Comparison of ENCODE assay signal across 8 cellular contexts in the genomic region with DNA sequence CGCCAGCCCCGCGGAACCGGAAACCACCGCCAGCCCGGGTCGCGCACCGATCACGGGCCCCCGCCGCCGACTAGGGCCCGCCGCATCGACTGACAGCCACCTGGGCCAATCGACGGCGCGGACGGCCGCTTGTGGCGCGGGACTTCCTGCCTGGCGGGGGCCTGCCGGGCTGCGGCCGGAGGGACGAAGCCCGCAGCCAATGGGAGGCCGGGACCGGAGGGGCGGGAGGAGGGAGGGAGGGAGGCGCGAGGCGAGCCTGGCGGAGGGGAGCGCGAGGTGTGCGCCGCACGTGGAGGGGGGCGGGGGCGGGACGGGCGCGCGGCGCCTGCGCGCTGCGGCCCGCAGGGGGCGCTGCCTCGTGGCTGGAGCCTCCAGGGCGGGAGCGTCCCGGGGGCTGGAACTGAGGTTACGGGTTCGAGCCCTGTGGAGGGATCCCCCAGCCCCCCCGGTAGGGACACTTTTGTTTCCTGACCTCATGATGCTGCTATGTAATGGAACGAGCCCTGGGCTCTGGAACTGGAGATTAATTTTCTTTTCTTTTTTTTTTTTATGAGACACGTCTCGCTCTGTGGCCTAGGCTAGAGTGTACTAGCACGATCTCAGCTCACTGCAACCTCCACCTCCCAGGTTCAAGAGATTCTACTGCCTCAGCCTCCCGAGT. TPM values are rescaled to one million over a fixed set of nuclear protein-coding genes. Genes with fewer than 3 reads are reported as not detected.
DNase-seq lines count a peak whose midpoint lies in the region; ATAC-seq, FAIRE-seq and TF ChIP-seq lines count a peak whose summit lies in the region.

A gene with protein sequence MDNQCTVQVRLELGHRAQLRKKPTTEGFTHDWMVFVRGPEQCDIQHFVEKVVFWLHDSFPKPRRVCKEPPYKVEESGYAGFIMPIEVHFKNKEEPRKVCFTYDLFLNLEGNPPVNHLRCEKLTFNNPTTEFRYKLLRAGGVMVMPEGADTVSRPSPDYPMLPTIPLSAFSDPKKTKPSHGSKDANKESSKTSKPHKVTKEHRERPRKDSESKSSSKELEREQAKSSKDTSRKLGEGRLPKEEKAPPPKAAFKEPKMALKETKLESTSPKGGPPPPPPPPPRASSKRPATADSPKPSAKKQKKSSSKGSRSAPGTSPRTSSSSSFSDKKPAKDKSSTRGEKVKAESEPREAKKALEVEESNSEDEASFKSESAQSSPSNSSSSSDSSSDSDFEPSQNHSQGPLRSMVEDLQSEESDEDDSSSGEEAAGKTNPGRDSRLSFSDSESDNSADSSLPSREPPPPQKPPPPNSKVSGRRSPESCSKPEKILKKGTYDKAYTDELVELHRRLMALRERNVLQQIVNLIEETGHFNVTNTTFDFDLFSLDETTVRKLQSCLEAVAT (minus strand): TSS at position 45 of the 661 bp plus-strand sequence. CDS start 191 bp downstream, outside the sequence.

- TF ChIP-seq POLR2A in GM10847 (IDR thresholded peaks at IDR 0.05; ENCODE audit: extremely low read depth, insufficient read length), result peak; percentile 27

- peaks cover 44% of the 10 kb centered on the region for H3K79me2 ChIP-seq in SU-DHL-6 (ENCODE audit: insufficient read depth, low read length)

- H3K4me3 ChIP-seq in SU-DHL-6 (ENCODE audit: insufficient read depth, low read length, poor library complexity, severe bottlenecking) (peak within 1 kb of the TSS; percentile 75), pancreas (peak within 1 kb of the TSS; percentile 71 to 89 (median 78)), tibial artery (peak within 1 kb of the TSS; percentile 80 to 91)

- H3K4me1 Mint-ChIP-seq in activated naive CD8-positive, alpha-beta T cell treated with anti-CD3 and anti-CD28 coated beads, Interleukin-2, amount 10 ng/mL, durations not matched to agents 7 days and 5 days, result peaks cover 23% of the 10 kb centered on the region

- peaks cover 7% of the 10 kb centered on the region for H3K27me3 Mint-ChIP-seq in activated naive CD8-positive, alpha-beta T cell treated with anti-CD3 and anti-CD28 coated beads, Interleukin-2, amount 10 ng/mL, durations not matched to agents 7 days and 5 days

- ATAC-seq in HG02610 (IDR thresholded peaks at IDR 0.05; ENCODE audit: unreplicated experiment) (peak; percentile 90), Right ventricle myocardium inferior (peak; percentile 98), pancreas (peak; percentile 98 to 99 (median 98))
- ATAC-seq in activated naive CD8-positive, alpha-beta T cell treated with anti-CD3 and anti-CD28 coated beads, Interleukin-2, amount 10 ng/mL, durations not matched to agents 7 days and 5 days (ENCODE audit: low read depth), result peak; percentile 97

- H3K36me3 Mint-ChIP-seq in activated naive CD8-positive, alpha-beta T cell treated with anti-CD3 and anti-CD28 coated beads, Interleukin-2, amount 10 ng/mL, durations not matched to agents 7 days and 5 days, result peaks cover 10% of the 10 kb centered on the region

- POLR2A ChIA-PET in activated naive CD8-positive, alpha-beta T cell treated with anti-CD3 and anti-CD28 coated beads, Interleukin-2, amount 10 ng/mL, durations not matched to agents 7 days and 5 days (lab: Charles Lee), result interaction anchor here (0.7 kb wide), 1 partner anchor 27 kb away, joined by 4 read pairs; no protein-coding TSS in a partner anchor

- H3K4me2 ChIP-seq in SU-DHL-6 (ENCODE audit: low read depth, low read length, poor library complexity, severe bottlenecking), result peak within 1 kb of the TSS; percentile 68

- H4K20me1 ChIP-seq in SU-DHL-6 (ENCODE audit: low read depth, low read length), result no peaks in the 10 kb centered on the region

- H3F3A ChIP-seq in SU-DHL-6 (ENCODE audit: insufficient read depth), result 0 out of 2 replicates have a peak, but pooled peaks cover 2% of the 10 kb centered on the region

- intact Hi-C loops in Right ventricle myocardium inferior (cut with DNase I) (loop anchor here (1.0 kb wide), 1 partner anchor 62 kb away; no protein-coding TSS in a partner anchor), pancreas (cut with DNase I) (no loop called here), tibial artery (cut with DNase I; ENCODE audit: low total_unique reads) (loop anchor here (5.0 kb wide), 1 partner anchor 63 kb away; no protein-coding TSS in a partner anchor)

- peak within 1 kb of the TSS; percentile 93 for H3K27ac Mint-ChIP-seq in activated naive CD8-positive, alpha-beta T cell treated with anti-CD3 and anti-CD28 coated beads, Interleukin-2, amount 10 ng/mL, durations not matched to agents 7 days and 5 days

- peak within 1 kb of the TSS; percentile 98 for H3K4me3 Mint-ChIP-seq in activated naive CD8-positive, alpha-beta T cell treated with anti-CD3 and anti-CD28 coated beads, Interleukin-2, amount 10 ng/mL, durations not matched to agents 7 days and 5 days

- WGBS in pancreas, 2 donors, result 4 to 5% methylated on average over 52 to 66 of the region's 66 CpGs

- no peak for FAIRE-seq in pancreas (lab: Jason Lieb, UNC)

- H3K9me3 Mint-ChIP-seq in activated naive CD8-positive, alpha-beta T cell treated with anti-CD3 and anti-CD28 coated beads, Interleukin-2, amount 10 ng/mL, durations not matched to agents 7 days and 5 days, result peaks cover 4% of the 10 kb centered on the region

- peak within 1 kb of the TSS; percentile 99 for H3K9ac ChIP-seq in SU-DHL-6 (ENCODE audit: low read length)

- H3K27me3 ChIP-seq in SU-DHL-6 (ENCODE audit: low read length) (no peaks in the 10 kb centered on the region), pancreas (no peaks in the 10 kb centered on the region), tibial artery (no peaks in the 10 kb centered on the region)

- H2AFZ ChIP-seq in SU-DHL-6 (ENCODE audit: low read depth, low read length, severe bottlenecking), result peak within 1 kb of the TSS; percentile 53

- H3K4me1 ChIP-seq in pancreas (peaks cover 2 to 14% (median 4%) of the 10 kb centered on the region in 3 donors), tibial artery (peaks cover 5 to 48% (median 41%) of the 10 kb centered on the region in 4 donors)

- H3K27ac ChIP-seq in SU-DHL-6 (ENCODE audit: low read depth, low read length) (peak within 1 kb of the TSS; percentile 57), pancreas (peak within 1 kb of the TSS; percentile 38 to 57 (median 46)), tibial artery (peak within 1 kb of the TSS; percentile 79 to 82)

- no peaks in the 10 kb centered on the region for H3K9me2 ChIP-seq in SU-DHL-6 (replicated peaks; ENCODE audit: insufficient read depth, low read length)

- H3K36me3 ChIP-seq in SU-DHL-6 (ENCODE audit: low read length) (no peaks in the 10 kb centered on the region), pancreas (no peaks in the 10 kb centered on the region), tibial artery (no peaks in the 10 kb centered on the region)

- TF ChIP-seq CTCF in SU-DHL-6 (IDR thresholded peaks at IDR 0.05; ENCODE audit: insufficient read depth, low read length, poor library complexity, severe bottlenecking) (no peak), pancreas (IDR thresholded peaks at IDR 0.05) (peak; percentile 59 to 78 (median 66)), tibial artery (IDR thresholded peaks at IDR 0.05) (peak; percentile 51 to 80)

- DNase-seq in NCI-H1105 treated with DMSO at 0.1 percent for 48 hours (lab: John Stamatoyannopoulos, UW) (peak; percentile 88), Right ventricle myocardium inferior (ENCODE audit: missing footprints) (peak; percentile 98), pancreas (peak; percentile 96 to 99 (median 98)), tibial artery (peak; percentile 93 to 99)
- DNase-seq in activated naive CD8-positive, alpha-beta T cell treated with anti-CD3 and anti-CD28 coated beads, Interleukin-2, amount 10 ng/mL, durations not matched to agents 7 days and 5 days, result peak; percentile 97

- no peaks in the 10 kb centered on the region for H3K9me3 ChIP-seq in SU-DHL-6 (ENCODE audit: insufficient read depth, low read length)
- H3K9me3 ChIP-seq in pancreas, result no peaks in the 10 kb centered on the region
- no peaks in the 10 kb centered on the region for H3K9me3 ChIP-seq in tibial artery

RNA-seq across cellular contexts. Expression of the gene that starts here (rescaled TPM):
- 10 to 100 TPM; 37.8 to 42.1 TPM for total RNA-seq in activated naive CD8-positive, alpha-beta T cell treated with anti-CD3 and anti-CD28 coated beads, Interleukin-2, amount 10 ng/mL, durations not matched to agents 7 days and 5 days
- total RNA-seq in Right ventricle myocardium inferior, result 40.1 TPM
- total RNA-seq in pancreas, result 10 to 100 TPM; 21.6 to 37.5 (median 25.4) TPM
- 10 to 100 TPM; 19.6 to 28.6 TPM for polyA plus RNA-seq in pancreas

Comparison
In these comparisons a context has a peak if more than half of its experiments do, and no peak if none do; other contexts are left out.
1. Peak in every context shown above with its lines: DNase-seq, ATAC-seq, H3K4me3 ChIP-seq and H3K27ac ChIP-seq.
2. intact Hi-C loops: an anchor here in Right ventricle myocardium inferior (1.0 kb wide) and tibial artery (5.0 kb wide); none called in pancreas.